Comparison of ENCODE assay signal across 25 cellular contexts in the genomic region with DNA sequence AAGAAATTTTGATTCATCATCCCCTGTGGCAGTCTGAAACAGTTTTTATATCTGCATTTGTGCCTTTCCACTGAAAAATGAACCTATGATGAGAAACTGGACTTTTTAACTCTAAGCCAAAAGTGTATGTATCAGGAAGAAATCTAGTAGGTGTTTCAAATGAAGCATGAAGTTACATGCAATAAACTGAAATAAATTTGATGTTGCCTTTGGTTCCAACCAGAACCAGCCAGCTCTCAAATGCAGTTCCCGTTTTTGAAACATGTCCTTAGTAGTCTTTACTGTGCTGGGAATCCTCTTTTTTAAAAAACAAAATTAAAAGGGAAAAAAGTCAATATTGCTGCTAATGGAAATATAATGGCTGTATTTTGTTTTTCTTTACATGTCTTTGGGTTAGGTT. TPM values are rescaled to one million over a fixed set of nuclear protein-coding genes. Genes with fewer than 3 reads are reported as not detected.
"Had no signal": no experiment of that assay in that cellular context is flagged by ENCODE, and none has a peak within 500 bp of the region (broad histone marks: within the 10 kb centered on the region; RNA-seq: fewer than 3 reads in every experiment).

No MANE protein-coding gene starts in this region.

- H3K27ac ChIP-seq: Peyer's patch, RWPE1 had no signal

- H3K4me3 ChIP-seq: MG63, Peyer's patch had no signal

- H3K27me3 ChIP-seq: MG63, Peyer's patch had no signal

- DNase-seq: activated B cell treated with CpG ODN at 0.5 μM for 24 hours; activated CD4-positive, alpha-beta memory T cell treated with anti-CD3 and anti-CD28 coated beads for 36 hours; activated CD4-positive, alpha-beta T cell treated with anti-CD3 and anti-CD28 coated beads for 1 hour; activated CD4-positive, alpha-beta T cell treated with anti-CD3 and anti-CD28 coated beads, Interleukin-2, amount 10 ng/mL, durations not matched to agents 7 days and 5 days; activated CD8-positive, alpha-beta memory T cell treated with anti-CD3 and anti-CD28 coated beads for 24 hours; activated effector memory CD4-positive, alpha-beta T cell treated with anti-CD3 and anti-CD28 coated beads, Interleukin-2, amount 50 U/mL, for 16 hours; activated naive CD4-positive, alpha-beta T cell treated with Interleukin-2 at 50 U/mL for 16 hours; activated naive CD8-positive, alpha-beta T cell treated with anti-CD3 and anti-CD28 coated beads, Interleukin-2, amount 50 U/mL, for 24 hours; activated T-cell treated with anti-CD3 and anti-CD28 coated beads, Interleukin-2, amount 50 U/mL, for 4 hours; amygdala; MG63; NCI-H1105; NCI-H1436; NCI-H1694 treated with DMSO at 0.1 percent for 48 hours; NCI-H2029 treated with DMSO at 0.1 percent for 48 hours; NCI-H2171; NCI-H2227 treated with DMSO at 0.1 percent for 48 hours; NCI-H526 treated with DMSO at 0.1 percent for 48 hours; NCI-H82; Peyer's patch; Right ventricle myocardium superior; T-helper 17 cell; T-helper 9 cell had no signal

- H3K4me1 ChIP-seq: Peyer's patch had no signal

- H3K36me3 ChIP-seq: Peyer's patch had no signal

- H3K9me3 ChIP-seq: MG63, Peyer's patch had no signal

RNA-seq across cellular contexts. Expression of a gene that starts 43.9 kb away (rescaled TPM):
- total RNA-seq: NCI-H460 had no signal
